ENCODE assay signal across 31 cellular contexts in genomic region chr22:24859587-24859986, GRCh38. TPM values are rescaled to one million over a fixed set of nuclear protein-coding genes. Genes with fewer than 3 reads are reported as not detected.
DNase-seq lines count a peak whose midpoint lies in the region; ATAC-seq, FAIRE-seq and TF ChIP-seq lines count a peak whose summit lies in the region.
"Had no signal": no experiment of that assay in that cellular context is flagged by ENCODE, and none has a peak within 500 bp of the region (broad histone marks: within the 10 kb centered on the region; RNA-seq: fewer than 3 reads in every experiment).

No MANE protein-coding gene starts in this region.

- WGBS in HepG2 (ENCODE audit: low lambda C conversion rate) = no CpG with 5 or more reads among the region's 9 CpGs

- in situ Hi-C loops in HepG2 (cut with HindIII; ENCODE audit: extremely low pct_ligation_motif_present, low pct_unique_long_range_greater_than_20kb) = no loop called here

- no peaks in the 10 kb centered on the region for H3K4me1 ChIP-seq in HepG2 (ENCODE audit: insufficient read depth, low read length)
- H3K4me1 ChIP-seq in osteoblast (ENCODE audit: insufficient read depth, low read length) = no peaks in the 10 kb centered on the region
- H3K4me1 ChIP-seq: BE2C, BLaER1 had no signal

- no peak for FAIRE-seq in HepG2 (lab: Jason Lieb, UNC)
- FAIRE-seq: A204.1, GM12878, GM12892, GM18507 had no signal

- H4K20me1 ChIP-seq in HepG2 (ENCODE audit: insufficient read depth, low read length) (no peaks in the 10 kb centered on the region), osteoblast (ENCODE audit: insufficient read depth, low read length) (no peaks in the 10 kb centered on the region)
- H4K20me1 ChIP-seq: BLaER1 had no signal

- TF ChIP-seq POLR2A in HepG2 (IDR thresholded peaks at IDR 0.05; ENCODE audit: insufficient read depth in 1 of 2, low read depth in 2 of 2, low read length in 2 of 2) = no peak

- ATAC-seq in HepG2 (no peak), GM21529 (IDR thresholded peaks at IDR 0.05; ENCODE audit: unreplicated experiment) (no peak), HG03342 (IDR thresholded peaks at IDR 0.05; ENCODE audit: unreplicated experiment) (no peak)
- ATAC-seq: GM12878 had no signal

- H3K9me3 ChIP-seq in WERI-Rb-1 (ENCODE audit: severe bottlenecking) (peaks cover 4% of the 10 kb centered on the region), HepG2 (ENCODE audit: low read length) (no peaks in the 10 kb centered on the region), osteoblast (ENCODE audit: low read depth, low read length) (no peaks in the 10 kb centered on the region)
- H3K9me3 ChIP-seq: BE2C, BLaER1 had no signal

- no peak overlapping the region for H3K9ac ChIP-seq in HepG2 (ENCODE audit: insufficient read depth, low read depth, low read length)
- H3K9ac ChIP-seq: BLaER1 had no signal

- H3K4me2 ChIP-seq in HepG2 (ENCODE audit: low read depth, low read length) = no peak overlapping the region
- no peak overlapping the region for H3K4me2 ChIP-seq in osteoblast (ENCODE audit: insufficient read depth, low read length)
- H3K4me2 ChIP-seq: BLaER1 had no signal

- TF ChIP-seq CTCF in WERI-Rb-1 (IDR thresholded peaks at IDR 0.05; ENCODE audit: low read depth, low read length) (no peak), HepG2 (CRISPR knock-in tag; IDR thresholded peaks at IDR 0.05) (no peak), osteoblast (IDR thresholded peaks at IDR 0.05; ENCODE audit: extremely low read depth, low read depth, low read length) (no peak)

- CTCF ChIA-PET in HepG2 (lab: Yijun Ruan, JAX; ENCODE audit: low intra/inter-chr PET ratio, low total read pairs) = no interaction called here

- H3K36me3 ChIP-seq in WERI-Rb-1 (no peaks in the 10 kb centered on the region), HepG2 (replicated peaks in 1 of 2; ENCODE audit: control insufficient read depth in 1 of 2, insufficient read depth in 2 of 2, low read length in 2 of 2) (no peaks in the 10 kb centered on the region), osteoblast (ENCODE audit: insufficient read depth, low read length) (no peaks in the 10 kb centered on the region)
- H3K36me3 ChIP-seq: BLaER1 had no signal

- H3K27ac ChIP-seq in WERI-Rb-1 (peak overlapping the region; percentile 95), HepG2 (ENCODE audit: extremely low read length, insufficient read depth, low read length) (no peak overlapping the region), osteoblast (ENCODE audit: low read depth, low read length) (no peak overlapping the region)
- H3K27ac ChIP-seq: BLaER1 had no signal

- TF ChIP-seq RAD21 in HepG2 (CRISPR knock-in tag; IDR thresholded peaks at IDR 0.05) = no peak

- BruUV-seq in HepG2 (replicated peaks; lab: Mats Ljungman, UMichigan) = no TSS peak

- intact Hi-C loops in HepG2 (cut with micrococcal nuclease; ENCODE audit: unreplicated experiment) = no loop called here

- POLR2A ChIA-PET in HepG2 (lab: Yijun Ruan, JAX) = no interaction called here

- no peaks in the 10 kb centered on the region for H3K79me2 ChIP-seq in HepG2 (ENCODE audit: insufficient read depth, low read length)
- H3K79me2 ChIP-seq in osteoblast (ENCODE audit: insufficient read depth, low read length) = no peaks in the 10 kb centered on the region

- peak overlapping the region; percentile 29 for H3K4me3 ChIP-seq in WERI-Rb-1 (ENCODE audit: low read depth, low read length)
- no peak overlapping the region for H3K4me3 ChIP-seq in HepG2 (replicated peaks in 1 of 3; ENCODE audit: insufficient read depth in 1 of 3, low read depth in 2 of 3, low read length in 3 of 3)
- no peak overlapping the region for H3K4me3 ChIP-seq in osteoblast (ENCODE audit: insufficient read depth, low read length)
- H3K4me3 ChIP-seq: BLaER1, GM12878 had no signal

- no peak for TF ChIP-seq EP300 in HepG2 (IDR thresholded peaks at IDR 0.05; ENCODE audit: low read depth in 2 of 2, low read length in 2 of 2)
- TF ChIP-seq EP300 in HepG2 (CRISPR knock-in tag; IDR thresholded peaks at IDR 0.05; ENCODE audit: borderline replicate concordance) = no peak

- no peak overlapping the region for H2AFZ ChIP-seq in HepG2 (ENCODE audit: low read length)
- H2AFZ ChIP-seq in osteoblast (ENCODE audit: low read length) = no peak overlapping the region

- H3K27me3 ChIP-seq in WERI-Rb-1 (ENCODE audit: insufficient read depth, low read depth, severe bottlenecking) = no peaks in the 10 kb centered on the region
- H3K27me3 ChIP-seq in HepG2 (ENCODE audit: control insufficient read depth in 1 of 2, insufficient read depth in 2 of 2, low read length in 2 of 2) = peaks cover 3 to 14% of the 10 kb centered on the region in 2 experiments; a peak in 4 of 5 replicates
- H3K27me3 ChIP-seq in osteoblast (ENCODE audit: insufficient read depth, low read length) = no peaks in the 10 kb centered on the region
- H3K27me3 ChIP-seq: BE2C, BLaER1 had no signal

- DNase-seq in WERI-Rb-1 = peak; percentile 37
- DNase-seq in HepG2 (ENCODE audit: low spot score) = no peak
- peak; percentile 17 for DNase-seq in osteoblast (ENCODE audit: insufficient read length, low spot score, missing footprints)
- no peak for DNase-seq in NCI-H1105 treated with DMSO at 0.1 percent for 48 hours (lab: John Stamatoyannopoulos, UW)
- DNase-seq: 8988T; ACHN; BE2C; C1 segment of cervical spinal cord; CD4-positive, alpha-beta memory T cell; CD4-positive, CD25-positive, alpha-beta regulatory T cell; CD8-positive, alpha-beta memory T cell; COR-L47; DMS 273 treated with DMSO at 0.1 percent for 48 hours; DMS153; DMS53; DMS79; DND-41; EL; GDM1 had no signal

TF ChIP-seq in HepG2, 621 proteins besides CTCF, POLR2A, EP300 and RAD21:
- TF ChIP-seq CREB1 (IDR thresholded peaks at IDR 0.05) = peak; percentile 87
- no peak for TF ChIP-seq CREB1 (CRISPR knock-in tag; IDR thresholded peaks at IDR 0.05)
- TF ChIP-seq ATF7 (IDR thresholded peaks at IDR 0.05) = peak; percentile 74
- TF ChIP-seq ATF7 (CRISPR knock-in tag; IDR thresholded peaks at IDR 0.05) = no peak
- no peak for TF ChIP-seq ZNF674 (CRISPR knock-in tag; IDR thresholded peaks at IDR 0.05; ENCODE audit: low read depth)

RNA-seq across cellular contexts. Expression of gene SGSM1, which starts 53.6 kb away (rescaled TPM):
- total RNA-seq in HepG2 (2016; rRNA removed; fragmentation: Illumina TruSeq; extraction: Trizol) (not detected in 2 replicates), osteoblast (not detected in 2 replicates)
- total RNA-seq in HepG2 (2016; cell fraction: cytosol; rRNA removed; fragmentation: Illumina TruSeq; extraction: Trizol; ENCODE audit: low read depth) = not detected in 2 replicates
- total RNA-seq in HepG2 (2016; cell fraction: insoluble cytoplasmic fraction; rRNA removed; fragmentation: Illumina TruSeq; extraction: Trizol) = not detected in 2 replicates
- not detected in 2 replicates for total RNA-seq in HepG2 (2016; cell fraction: membrane; rRNA removed; fragmentation: Illumina TruSeq; extraction: Trizol)
- not detected in 2 replicates for total RNA-seq in HepG2 (2016; cell fraction: nucleus; rRNA removed; fragmentation: Illumina TruSeq; extraction: Trizol)
- polyA plus RNA-seq in HepG2 (2011; rRNA removed) = 0.07 and 0.09 TPM in 2 replicates
- polyA plus RNA-seq in HepG2 (2011; cell fraction: cytosol; rRNA removed) = 0.05 and 0.07 TPM in 2 replicates
- 0.06 and 0.16 TPM in 2 replicates for polyA plus RNA-seq in HepG2 (2011; cell fraction: nucleus; rRNA removed)
- polyA plus RNA-seq in HepG2 (2012) = 0.04 and 0.08 TPM in 2 replicates
- polyA plus RNA-seq in HepG2 (2016; cell fraction: cytosol; fragmentation: Illumina TruSeq; extraction: Trizol; ENCODE audit: low read depth) = not detected in 2 replicates
- not detected in 2 replicates for polyA plus RNA-seq in HepG2 (2016; cell fraction: insoluble cytoplasmic fraction; fragmentation: Illumina TruSeq; extraction: Trizol; ENCODE audit: low read depth)
- not detected in 2 replicates for polyA plus RNA-seq in HepG2 (2016; cell fraction: membrane; fragmentation: Illumina TruSeq; extraction: Trizol; ENCODE audit: low read depth)
- not detected in 2 replicates for polyA plus RNA-seq in HepG2 (2016; cell fraction: nucleus; fragmentation: Illumina TruSeq; extraction: Trizol; ENCODE audit: insufficient read depth, low read depth)
- polyA minus RNA-seq in HepG2 (2011; rRNA and poly(A)+ RNA removed; ENCODE audit: low replicate concordance) = 0.16 and 0.21 TPM in 2 replicates
- not detected in 2 replicates for polyA minus RNA-seq in HepG2 (2011; cell fraction: cytosol; rRNA and poly(A)+ RNA removed)
- polyA minus RNA-seq in HepG2 (2011; cell fraction: nucleus; rRNA and poly(A)+ RNA removed) = 0.25 and 0.26 TPM in 2 replicates
- total RNA-seq: A673, Daoy, G401, GM12878 had no signal
- polyA plus RNA-seq: AG04450, CD14-positive monocyte, GM12878 had no signal

Comparison
In these comparisons a context has a peak if more than half of its experiments do, and no peak if none do; other contexts are left out.
1. DNase-seq: peak in WERI-Rb-1 (single experiment) and osteoblast (single experiment); none in HepG2 (single experiment) and NCI-H1105 treated with DMSO at 0.1 percent for 48 hours (single experiment).